Comparison of ENCODE assay signal across 8 cellular contexts in the genomic region with DNA sequence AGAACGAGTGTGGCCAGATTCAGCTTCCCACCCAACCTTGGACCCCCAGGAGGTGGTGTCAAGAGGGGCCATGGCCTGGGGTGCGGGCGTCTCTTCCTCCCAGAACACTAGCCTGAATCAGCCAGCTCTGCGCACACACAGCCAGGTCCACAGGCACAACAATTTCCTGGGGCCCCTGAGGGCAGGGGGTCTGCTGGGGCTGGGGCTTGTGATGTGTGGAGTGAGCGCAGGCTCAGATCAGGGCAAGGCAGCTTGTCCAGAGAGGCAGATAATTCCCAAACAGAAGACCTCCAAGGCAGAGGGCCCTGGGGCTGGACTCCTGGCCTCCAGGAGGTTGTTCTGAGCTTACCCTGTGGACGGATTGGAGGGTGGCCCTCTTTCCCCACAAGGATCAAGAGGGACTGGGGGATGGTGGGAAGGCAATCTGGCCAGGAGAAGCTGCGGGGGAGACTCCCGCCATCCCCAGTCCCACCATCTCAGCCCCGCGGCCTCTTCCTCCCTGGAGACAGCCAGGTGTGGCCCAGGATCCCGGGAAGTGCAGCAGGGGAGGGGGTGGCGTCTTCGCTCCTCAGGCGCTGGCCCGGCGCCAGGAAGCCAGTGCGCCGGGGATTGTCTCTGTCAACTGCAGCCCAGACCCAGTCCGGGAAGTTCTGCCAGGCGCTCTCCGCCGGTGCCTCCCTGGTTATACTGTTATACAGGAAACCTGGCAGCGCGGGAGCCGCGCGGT. TPM values are rescaled to one million over a fixed set of nuclear protein-coding genes. Genes with fewer than 3 reads are reported as not detected.
DNase-seq lines count a peak whose midpoint lies in the region; FAIRE-seq and TF ChIP-seq lines count a peak whose summit lies in the region.

No MANE protein-coding gene starts in this region.

- no peaks in the 10 kb centered on the region for H3K9me2 ChIP-seq in neural cell (ENCODE audit: insufficient read depth, low read length)

- peak; percentile 29 for DNase-seq in NCI-H2196 (lab: John Stamatoyannopoulos, UW; ENCODE audit: unreplicated experiment)
- no peak for DNase-seq in colonic mucosa
- DNase-seq in GM19240 (ENCODE audit: insufficient read length, low spot score): no peak
- DNase-seq in stimulated activated CD4-positive, alpha-beta T cell treated with anti-CD3 and anti-CD28 coated beads, Interleukin-4, amount 100 ng/mL, for 24 hours: no peak
- no peak for DNase-seq in GM13976 (ENCODE audit: low spot score)
- DNase-seq in RCC 7860 (ENCODE audit: low spot score): no peak

- H3K36me3 ChIP-seq in ES-I3 (ENCODE audit: insufficient read depth, low read length) (no peaks in the 10 kb centered on the region), colonic mucosa (no peaks in the 10 kb centered on the region), neural cell (ENCODE audit: insufficient read depth, low read length) (no peaks in the 10 kb centered on the region)

- H3K4me2 ChIP-seq in neural cell (ENCODE audit: low read length): no peak overlapping the region

- H3K9ac ChIP-seq in ES-I3 (ENCODE audit: low read depth, low read length): peak overlapping the region; percentile 47; the same call in 1 of the 2 replicates
- no peak overlapping the region for H3K9ac ChIP-seq in colonic mucosa (ENCODE audit: low read depth in 2 of 2, low read length in 2 of 2)
- no peak overlapping the region for H3K9ac ChIP-seq in neural cell (ENCODE audit: low read length)

- no peak for TF ChIP-seq RAD21 in neural cell (conservative IDR thresholded peaks at IDR 0.05)

- TF ChIP-seq EP300 in neural cell (conservative IDR thresholded peaks at IDR 0.05; ENCODE audit: poor library complexity, severe bottlenecking): no peak

- in situ Hi-C loops in GM13976 (cut with MboI; ENCODE audit: low sequenced_read_pairs, unreplicated experiment): no loop called here

- TF ChIP-seq CTCF in colonic mucosa (IDR thresholded peaks at IDR 0.05): no peak
- no peak for TF ChIP-seq CTCF in neural cell (IDR thresholded peaks at IDR 0.05; ENCODE audit: poor library complexity, severe bottlenecking)
- TF ChIP-seq CTCF in GM13976 (IDR thresholded peaks at IDR 0.05; ENCODE audit: borderline replicate concordance, control extremely low read depth, extremely low read depth, insufficient read depth, missing control alignments): no peak

- no peaks in the 10 kb centered on the region for H3F3A ChIP-seq in neural cell (ENCODE audit: insufficient read depth, low read length, poor library complexity, severe bottlenecking)

- H3K79me2 ChIP-seq in neural cell (replicated peaks; ENCODE audit: insufficient read depth, low read length): no peaks in the 10 kb centered on the region

- H3K4me3 ChIP-seq in colonic mucosa (peak overlapping the region; percentile 25), neural cell (ENCODE audit: low read length) (peak overlapping the region; percentile 66)

- H3K9me3 ChIP-seq in ES-I3 (ENCODE audit: control insufficient read depth, insufficient read depth, low read length): no peaks in the 10 kb centered on the region
- H3K9me3 ChIP-seq in colonic mucosa: no peaks in the 10 kb centered on the region
- no peaks in the 10 kb centered on the region for H3K9me3 ChIP-seq in neural cell (ENCODE audit: low read length)

- no peak overlapping the region for H2AFZ ChIP-seq in neural cell (ENCODE audit: low read depth, low read length)

- H4K20me1 ChIP-seq in neural cell (ENCODE audit: insufficient read depth): no peaks in the 10 kb centered on the region

- H3K4me1 ChIP-seq in ES-I3 (ENCODE audit: insufficient read depth, low read length): peaks cover 7% of the 10 kb centered on the region; the same call in 1 of the 2 replicates
- H3K4me1 ChIP-seq in colonic mucosa: peaks cover 22% of the 10 kb centered on the region

- peaks cover 54% of the 10 kb centered on the region for H3K27me3 ChIP-seq in colonic mucosa
- H3K27me3 ChIP-seq in neural cell (ENCODE audit: insufficient read depth, low read depth, low read length): peaks cover 89% of the 10 kb centered on the region

- intact Hi-C loops in colonic mucosa (cut with DNase I): no loop called here

- FAIRE-seq in RCC 7860 (lab: Jason Lieb, UNC): no peak

- H3K27ac ChIP-seq in colonic mucosa: no peak overlapping the region
- H3K27ac ChIP-seq in neural cell (ENCODE audit: low read length): no peak overlapping the region

TF ChIP-seq in neural cell, 6 proteins besides CTCF, POLR2A, EP300 and RAD21:
- TF ChIP-seq MXI1 (conservative IDR thresholded peaks at IDR 0.05; ENCODE audit: poor library complexity, severe bottlenecking): no peak
- peak; percentile 62 for TF ChIP-seq EZH2 (IDR thresholded peaks at IDR 0.05; ENCODE audit: borderline replicate concordance, insufficient read depth, low read length, poor library complexity, severe bottlenecking)
TF ChIP-seq in neural cell: peak in this region for 1.

RNA-seq across cellular contexts. Expression of gene AMZ2, which starts 52.0 kb away (rescaled TPM):
- total RNA-seq in colonic mucosa: 10 to 100 TPM; 31.5 to 44.1 TPM
- 131 and 158 TPM in 2 replicates for polyA plus RNA-seq in neural cell
- 71.5 and 80.3 TPM in 2 replicates for polyA minus RNA-seq in neural cell
